Comparison of ENCODE assay signal across 18 cellular contexts in the genomic region with DNA sequence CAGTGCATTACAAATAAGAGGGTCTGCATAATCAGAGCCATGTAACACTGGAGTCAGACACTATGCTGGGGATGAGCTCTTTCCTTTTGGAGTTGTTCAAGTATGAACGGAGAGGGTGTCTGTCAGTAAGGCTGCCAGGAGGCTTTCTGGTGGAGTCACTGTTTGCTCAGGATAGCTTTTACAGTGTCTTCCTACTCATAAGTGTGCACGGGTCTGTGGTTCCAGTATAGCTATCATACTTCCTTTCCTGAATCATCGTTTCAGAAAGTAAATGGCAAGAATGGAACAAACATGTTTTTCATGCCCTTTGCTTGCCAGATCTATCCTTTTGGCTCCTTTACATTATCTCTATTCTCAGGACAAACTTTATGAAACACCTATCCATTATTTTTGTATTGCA.
DNase-seq lines count a peak whose midpoint lies in the region; ATAC-seq, FAIRE-seq and TF ChIP-seq lines count a peak whose summit lies in the region.
"Had no signal": no experiment of that assay in that cellular context is flagged by ENCODE, and none has a peak within 500 bp of the region (broad histone marks: within the 10 kb centered on the region; RNA-seq: fewer than 3 reads in every experiment).

No MANE protein-coding gene starts in this region.

- peaks cover 7% of the 10 kb centered on the region for H3K4me1 ChIP-seq in osteoblast (ENCODE audit: insufficient read depth, low read length)
- H3K4me1 ChIP-seq: BE2C had no signal

- POLR2A ChIA-PET in BJ (lab: Charles Lee), result no interaction called here

- no peak overlapping the region for H3K4me3 ChIP-seq in BJ (ENCODE audit: low read depth, low read length)
- no peak overlapping the region for H3K4me3 ChIP-seq in bronchial epithelial cell (ENCODE audit: low read depth, low read length)
- H3K4me3 ChIP-seq in osteoblast (ENCODE audit: insufficient read depth, low read length), result no peak overlapping the region
- H3K4me3 ChIP-seq: PC-9 had no signal

- no peak for ATAC-seq in GM21786 (IDR thresholded peaks at IDR 0.05; ENCODE audit: unreplicated experiment)
- no peak for ATAC-seq in GM21825 (IDR thresholded peaks at IDR 0.05; ENCODE audit: unreplicated experiment)
- ATAC-seq: Right ventricle myocardium inferior had no signal

- CTCF ChIA-PET in BJ (lab: Yijun Ruan, JAX), result no interaction called here

- H4K20me1 ChIP-seq in osteoblast (ENCODE audit: insufficient read depth, low read length), result no peaks in the 10 kb centered on the region

- H3K36me3 ChIP-seq in BJ (ENCODE audit: control insufficient read depth, insufficient read depth, low read length) (no peaks in the 10 kb centered on the region), bronchial epithelial cell (ENCODE audit: control insufficient read depth, insufficient read depth, low read length) (no peaks in the 10 kb centered on the region), osteoblast (ENCODE audit: insufficient read depth, low read length) (no peaks in the 10 kb centered on the region)
- H3K36me3 ChIP-seq: BE2C had no signal

- TF ChIP-seq CTCF in BJ (IDR thresholded peaks at IDR 0.05; ENCODE audit: insufficient read depth, low read depth, low read length) (no peak), bronchial epithelial cell (IDR thresholded peaks at IDR 0.05; ENCODE audit: insufficient read depth, low read length, severe bottlenecking) (no peak), osteoblast (IDR thresholded peaks at IDR 0.05; ENCODE audit: extremely low read depth, low read depth, low read length) (no peak)

- no peaks in the 10 kb centered on the region for H3K79me2 ChIP-seq in osteoblast (ENCODE audit: insufficient read depth, low read length)

- DNase-seq in BJ (ENCODE audit: low read depth) (peak; percentile 7), M059J (ENCODE audit: low read depth) (peak; percentile 48), bronchial epithelial cell (ENCODE audit: low read depth) (peak; percentile 89), osteoblast (ENCODE audit: insufficient read length, low spot score, missing footprints) (peak; percentile 15), NCI-H526 (lab: John Stamatoyannopoulos, UW) (no peak)
- DNase-seq: BE2C; Calu3; CD4-positive, alpha-beta memory T cell; GOT3; KBM-7; NCI-H1436; NCI-H2029 treated with DMSO at 0.1 percent for 48 hours; NCI-H510A; NCI-H82; PC-9 had no signal

- no peaks in the 10 kb centered on the region for H3K9me3 ChIP-seq in osteoblast (ENCODE audit: low read depth, low read length)
- H3K9me3 ChIP-seq: BE2C had no signal

- peak overlapping the region; percentile 39 for H2AFZ ChIP-seq in osteoblast (ENCODE audit: low read length)
- H2AFZ ChIP-seq: PC-9 had no signal

- H3K27ac ChIP-seq in osteoblast (ENCODE audit: low read depth, low read length), result no peak overlapping the region
- H3K27ac ChIP-seq: PC-9 had no signal

- peak; percentile 68 for FAIRE-seq in bronchial epithelial cell (lab: Jason Lieb, UNC)

- no peak overlapping the region for H3K4me2 ChIP-seq in osteoblast (ENCODE audit: insufficient read depth, low read length)
- H3K4me2 ChIP-seq: PC-9 had no signal

- H3K27me3 ChIP-seq in BJ (ENCODE audit: control insufficient read depth, insufficient read depth, low read length) (no peaks in the 10 kb centered on the region), bronchial epithelial cell (ENCODE audit: control insufficient read depth, insufficient read depth, low read length) (no peaks in the 10 kb centered on the region), osteoblast (ENCODE audit: insufficient read depth, low read length) (no peaks in the 10 kb centered on the region)
- H3K27me3 ChIP-seq: BE2C had no signal

Comparison
In these comparisons a context has a peak if more than half of its experiments do, and no peak if none do; other contexts are left out.
1. DNase-seq: peak in BJ (single experiment), M059J (single experiment), bronchial epithelial cell (single experiment) and osteoblast (single experiment); none in NCI-H526 (0 of 2).